15 cellular contexts compared by ENCODE assay signal in the genomic region with DNA sequence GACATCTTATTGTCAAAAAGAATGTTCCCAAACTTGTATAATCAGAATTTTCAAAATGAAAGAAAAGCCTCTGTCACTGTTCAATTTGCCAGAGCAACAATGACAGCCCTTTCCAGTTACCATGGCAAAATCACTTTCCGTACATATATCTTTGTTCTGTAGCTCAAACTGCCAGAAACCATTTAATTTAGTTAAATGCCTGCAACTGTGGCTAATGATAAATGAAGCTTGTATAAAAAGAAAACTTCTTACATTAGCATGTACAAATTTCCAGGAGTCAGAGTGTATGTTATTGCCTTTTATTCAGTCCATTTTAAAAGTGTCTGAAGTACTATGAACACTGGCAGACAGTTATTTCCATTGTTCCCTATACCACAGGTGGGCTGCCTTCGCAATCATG.
"Had no signal": no experiment of that assay in that cellular context is flagged by ENCODE, and none has a peak within 500 bp of the region (broad histone marks: within the 10 kb centered on the region; RNA-seq: fewer than 3 reads in every experiment).

No MANE protein-coding gene starts in this region.

- H3K4me3 ChIP-seq: colonic mucosa, left ventricle myocardium inferior, tibial nerve, vagina had no signal

- ATAC-seq: activated CD4-positive, alpha-beta T cell treated with anti-CD3 and anti-CD28 coated beads for 36 hours; activated CD8-positive, alpha-beta memory T cell treated with anti-CD3 and anti-CD28 coated beads, Interleukin-2, amount 10 ng/mL, durations not matched to agents 7 days and 5 days; esophagus mucosa; naive thymus-derived CD8-positive, alpha-beta T cell; stimulated activated memory B cell treated with anti-CD40 and anti-IgM and Interleukin-4, amounts not matched to agents 10 μg/mL and 1 μg/mL and 100 μg/mL, for 72 hours had no signal

- FAIRE-seq: keratinocyte had no signal

- H3K36me3 ChIP-seq: colonic mucosa, left ventricle myocardium inferior, tibial nerve had no signal

- DNase-seq: activated CD4-positive, alpha-beta memory T cell treated with anti-CD3 and anti-CD28 coated beads for 36 hours; activated CD4-positive, alpha-beta T cell treated with anti-CD3 and anti-CD28 coated beads for 36 hours; activated CD8-positive, alpha-beta memory T cell treated with anti-CD3 and anti-CD28 coated beads, Interleukin-2, amount 10 ng/mL, durations not matched to agents 7 days and 5 days; activated effector memory CD4-positive, alpha-beta T cell treated with Interleukin-2 at 50 U/mL for 16 hours; activated naive CD4-positive, alpha-beta T cell treated with anti-CD3 and anti-CD28 coated beads, Interleukin-2, amount 50 U/mL, for 16 hours; activated T-cell treated with anti-CD3 and anti-CD28 coated beads, Interleukin-2, amount 50 U/mL, for 24 hours; colonic mucosa; left ventricle myocardium inferior; naive thymus-derived CD8-positive, alpha-beta T cell; stimulated activated CD4-positive, alpha-beta T cell treated with anti-CD3 and anti-CD28 coated beads, Interleukin-2, amount 100 ng/mL, for 48 hours had no signal

- H3K27me3 ChIP-seq: colonic mucosa, tibial nerve, vagina had no signal

- H3K9me3 ChIP-seq: colonic mucosa, left ventricle myocardium inferior, tibial nerve, vagina had no signal

- H3K27ac ChIP-seq: colonic mucosa, left ventricle myocardium inferior, tibial nerve, vagina had no signal

- H3K4me1 ChIP-seq: colonic mucosa, left ventricle myocardium inferior, vagina had no signal
